2 cellular contexts compared by ENCODE assay signal in genomic region chr2:27425039-27425438, GRCh38. TPM values are rescaled to one million over a fixed set of nuclear protein-coding genes. Genes with fewer than 3 reads are reported as not detected.
"Had no signal": no experiment of that assay in that cellular context is flagged by ENCODE, and none has a peak within 500 bp of the region (broad histone marks: within the 10 kb centered on the region; RNA-seq: fewer than 3 reads in every experiment).

No MANE protein-coding gene starts in this region.

RNA-seq across cellular contexts. Expression of gene KRTCAP3, which starts 17.1 kb away (rescaled TPM):
- total RNA-seq: SJSA1, SK-MEL-5 had no signal
